In the genomic region with DNA sequence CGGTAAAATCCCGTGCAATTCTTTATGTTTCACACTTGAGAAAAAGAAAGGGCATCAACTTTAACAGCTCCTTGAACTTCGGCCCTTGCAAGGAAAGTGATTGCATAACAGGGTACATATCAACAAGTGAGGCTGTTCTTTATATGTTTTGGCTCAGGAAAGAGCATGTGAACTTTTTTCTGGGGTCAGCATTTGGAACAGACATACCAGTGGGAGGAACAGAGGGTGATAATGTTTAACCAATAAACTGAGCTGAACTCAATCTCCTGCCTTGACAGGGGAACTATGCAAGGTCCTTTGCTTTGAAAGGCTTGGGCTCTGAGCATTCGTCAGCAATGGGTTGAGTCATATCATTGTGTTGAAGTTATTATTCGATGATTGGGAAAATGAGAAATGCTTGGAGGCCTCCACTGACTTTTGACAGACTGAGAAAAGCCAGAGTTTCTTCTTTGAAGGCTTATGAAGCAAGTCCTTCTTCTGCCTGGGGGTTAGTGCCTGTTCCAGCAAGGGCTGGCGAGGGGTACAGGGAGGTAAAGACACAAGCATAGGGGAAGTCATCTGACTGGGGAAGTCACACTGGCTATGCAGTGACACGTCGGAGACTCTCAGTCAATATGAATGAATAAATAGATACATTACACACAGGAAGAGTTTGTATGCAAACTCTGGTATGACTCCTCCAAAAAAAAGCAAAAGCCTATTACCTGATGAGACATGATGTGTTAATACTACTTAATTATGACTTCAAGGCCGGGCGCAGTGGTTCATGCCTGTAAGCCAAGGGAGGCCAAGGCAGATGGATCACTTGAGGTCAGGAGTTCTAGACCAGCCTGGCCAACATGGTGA, we compare ENCODE assay signal across 12 cellular contexts. TPM values are rescaled to one million over a fixed set of nuclear protein-coding genes. Genes with fewer than 3 reads are reported as not detected.
DNase-seq lines count a peak whose midpoint lies in the region; ATAC-seq and TF ChIP-seq lines count a peak whose summit lies in the region.
"Had no signal": no experiment of that assay in that cellular context is flagged by ENCODE, and none has a peak within 500 bp of the region (broad histone marks: within the 10 kb centered on the region; RNA-seq: fewer than 3 reads in every experiment).

No MANE protein-coding gene starts in this region.

- BruUV-seq in Caco-2 (replicated peaks; lab: Mats Ljungman, UMichigan), result no TSS peak

- H3K27me3 Mint-ChIP-seq in Caco-2 (ENCODE audit: insufficient read depth, unreplicated experiment) (no peaks in the 10 kb centered on the region), progenitor cell of endocrine pancreas (no peaks in the 10 kb centered on the region)

- DNase-seq in Caco-2 (peak; percentile 46 to 51), SK-N-MC (ENCODE audit: low read depth, low spot score) (peak; percentile 3), glomerular visceral epithelial cell (ENCODE audit: extremely low spot score) (peak; percentile 43), progenitor cell of endocrine pancreas (ENCODE audit: low spot score, unreplicated experiment) (no peak), amniotic stem cell (lab: John Stamatoyannopoulos, UW) (no peak), NCI-H1694 (lab: John Stamatoyannopoulos, UW) (no peak)
- no peak for DNase-seq in activated CD8-positive, alpha-beta memory T cell treated with anti-CD3 and anti-CD28 coated beads for 24 hours
- DNase-seq: activated naive CD4-positive, alpha-beta T cell; mesendoderm; stimulated activated naive CD4-positive, alpha-beta T cell treated with Interleukin-2 at 50 U/mL for 16 hours had no signal

- H3K36me3 ChIP-seq in Caco-2 (ENCODE audit: control insufficient read depth, insufficient read depth, low read length) (no peaks in the 10 kb centered on the region), SK-N-MC (ENCODE audit: insufficient read depth, low read length) (no peaks in the 10 kb centered on the region)
- H3K36me3 ChIP-seq: SJSA1 had no signal

- no peak overlapping the region for H3K9ac ChIP-seq in SK-N-MC (ENCODE audit: insufficient read length)

- H3K36me3 Mint-ChIP-seq in Caco-2 (ENCODE audit: insufficient read depth, unreplicated experiment), result no peaks in the 10 kb centered on the region
- H3K36me3 Mint-ChIP-seq in progenitor cell of endocrine pancreas (ENCODE audit: insufficient read depth), result no peaks in the 10 kb centered on the region

- H3K9me3 ChIP-seq in Caco-2 (no peaks in the 10 kb centered on the region), SK-N-MC (ENCODE audit: low read depth, low read length) (no peaks in the 10 kb centered on the region)
- H3K9me3 ChIP-seq: SJSA1 had no signal

- intact Hi-C loops in Caco-2 (cut with micrococcal nuclease; ENCODE audit: unreplicated experiment), result loop anchor here (1.0 kb wide), 1 partner anchor 9 kb away; no protein-coding TSS in a partner anchor

- ATAC-seq in HG03378 (IDR thresholded peaks at IDR 0.05; ENCODE audit: unreplicated experiment), result no peak

- no peaks in the 10 kb centered on the region for H3K27me3 ChIP-seq in Caco-2 (replicated peaks; ENCODE audit: control insufficient read depth, insufficient read depth, low read length)
- H3K27me3 ChIP-seq: SJSA1 had no signal

- H3K27ac Mint-ChIP-seq in Caco-2 (ENCODE audit: unreplicated experiment), result peak overlapping the region; percentile 70
- H3K27ac Mint-ChIP-seq in progenitor cell of endocrine pancreas, result peak overlapping the region; percentile 53

- peak overlapping the region; percentile 40 for H3K4me3 Mint-ChIP-seq in Caco-2 (ENCODE audit: unreplicated experiment)
- no peak overlapping the region for H3K4me3 Mint-ChIP-seq in progenitor cell of endocrine pancreas (ENCODE audit: low read depth)

- peaks cover 11% of the 10 kb centered on the region for H3K4me1 ChIP-seq in Caco-2

- CTCF ChIA-PET in Caco-2 (lab: Charles Lee), result interaction anchor here (0.6 to 0.9 kb wide), 3 partner anchors 10 to 259 kb away, joined by 3 to 4 read pairs (median 3); no protein-coding TSS in a partner anchor

- TF ChIP-seq CTCF in Caco-2 (IDR thresholded peaks at IDR 0.05; ENCODE audit: insufficient read depth in 1 of 2, low read depth in 1 of 2, low read length in 1 of 2, severe bottlenecking in 1 of 2, unreplicated experiment in 1 of 2), result no peak
- TF ChIP-seq CTCF in progenitor cell of endocrine pancreas (IDR thresholded peaks at IDR 0.05; ENCODE audit: unreplicated experiment), result no peak

- peaks cover 9% of the 10 kb centered on the region for H3K4me1 Mint-ChIP-seq in Caco-2 (ENCODE audit: low read depth, unreplicated experiment)
- H3K4me1 Mint-ChIP-seq in progenitor cell of endocrine pancreas (ENCODE audit: low read depth), result peaks cover 23% of the 10 kb centered on the region

- H3K4me3 ChIP-seq in Caco-2 (ENCODE audit: low read depth, low read length) (no peak overlapping the region), SK-N-MC (no peak overlapping the region)
- H3K4me3 ChIP-seq: SJSA1 had no signal

- H3K9me3 Mint-ChIP-seq in Caco-2 (ENCODE audit: unreplicated experiment) (no peaks in the 10 kb centered on the region), progenitor cell of endocrine pancreas (ENCODE audit: low read depth) (no peaks in the 10 kb centered on the region)

- H3K27ac ChIP-seq in SK-N-MC, result no peak overlapping the region
- H3K27ac ChIP-seq: SJSA1 had no signal

- POLR2A ChIA-PET in Caco-2 (lab: Charles Lee), result no interaction called here

RNA-seq across cellular contexts. Expression of gene CYB5A, which starts 57.2 kb away (rescaled TPM):
- 103 and 105 TPM in 2 replicates for total RNA-seq in Caco-2 (2022)
- 213 and 223 TPM in 2 replicates for total RNA-seq in progenitor cell of endocrine pancreas

Comparison
In these comparisons a context has a peak if more than half of its experiments do, and no peak if none do; other contexts are left out.
1. DNase-seq: peak in Caco-2 (2 of 2), SK-N-MC (single experiment) and glomerular visceral epithelial cell (single experiment); none in progenitor cell of endocrine pancreas (single experiment), amniotic stem cell (single experiment), NCI-H1694 (single experiment) and activated CD8-positive, alpha-beta memory T cell treated with anti-CD3 and anti-CD28 coated beads for 24 hours (single experiment).